7 cellular contexts compared by ENCODE assay signal in genomic region chr18:54828290-54828871, GRCh38. TPM values are rescaled to one million over a fixed set of nuclear protein-coding genes. Genes with fewer than 3 reads are reported as not detected.
DNase-seq lines count a peak whose midpoint lies in the region; ATAC-seq and TF ChIP-seq lines count a peak whose summit lies in the region.

A gene with protein sequence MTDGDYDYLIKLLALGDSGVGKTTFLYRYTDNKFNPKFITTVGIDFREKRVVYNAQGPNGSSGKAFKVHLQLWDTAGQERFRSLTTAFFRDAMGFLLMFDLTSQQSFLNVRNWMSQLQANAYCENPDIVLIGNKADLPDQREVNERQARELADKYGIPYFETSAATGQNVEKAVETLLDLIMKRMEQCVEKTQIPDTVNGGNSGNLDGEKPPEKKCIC (plus strand): TSS chr18:54828477. CDS start chr18:54877586, 49,109 bp downstream.

- DNase-seq in NCI-H2227 (lab: John Stamatoyannopoulos, UW; ENCODE audit: unreplicated experiment), result peak; percentile 84
- peak; percentile 63 for DNase-seq in activated CD4-positive, alpha-beta T cell treated with anti-CD3 and anti-CD28 coated beads, Interleukin-2, amount 50 U/mL, for 1 hour
- peak; percentile 45 for DNase-seq in dermis blood vessel endothelial cell
- DNase-seq in lower leg skin (ENCODE audit: low spot score in 2 of 2), result peak; percentile 75 to 95
- DNase-seq in stimulated activated CD4-positive, alpha-beta T cell treated with anti-CD3 and anti-CD28 coated beads, Interleukin-2, amount 100 ng/mL, for 48 hours, result peak; percentile 58 to 63

- H3K4me3 ChIP-seq in lower leg skin (ENCODE audit: low read depth, poor library complexity, severe bottlenecking), result peak within 1 kb of the TSS; percentile 29

- 0% methylated on average over 24 to 35 of the region's 35 CpGs for WGBS in lower leg skin, 2 donors

- peak; percentile 57 for ATAC-seq in GM21723 (IDR thresholded peaks at IDR 0.05; ENCODE audit: unreplicated experiment)
- no peak for ATAC-seq in HG02973 (IDR thresholded peaks at IDR 0.05; ENCODE audit: unreplicated experiment)

- TF ChIP-seq CTCF in lower leg skin (IDR thresholded peaks at IDR 0.05), result no peak

- intact Hi-C loops in lower leg skin (cut with DNase I; ENCODE audit: low total_unique reads), result no loop called here

- no peak for TF ChIP-seq POLR2A in lower leg skin (IDR thresholded peaks at IDR 0.05)

RNA-seq across cellular contexts. Expression of the gene that starts here (rescaled TPM):
- under 0.01 and 0.05 TPM in 2 replicates for total RNA-seq in dermis blood vessel endothelial cell
- 10 to 100 TPM; 22.6 to 34.8 (median 27.2) TPM for total RNA-seq in lower leg skin

Comparison
In these comparisons a context has a peak if more than half of its experiments do, and no peak if none do; other contexts are left out.
1. RNA of the gene that starts here (total RNA-seq): 22.6 to 34.8 TPM in lower leg skin; under 0.01 to 0.05 TPM in dermis blood vessel endothelial cell; every median in the first group is over 10 times any median in the second.
2. Peak in DNase-seq in dermis blood vessel endothelial cell; RNA of the gene not detected or under 1 TPM.
3. Peak in every context shown above with its lines, with median percentiles within 50 percentile points of each other: DNase-seq.